14 cellular contexts compared by ENCODE assay signal in the genomic region with DNA sequence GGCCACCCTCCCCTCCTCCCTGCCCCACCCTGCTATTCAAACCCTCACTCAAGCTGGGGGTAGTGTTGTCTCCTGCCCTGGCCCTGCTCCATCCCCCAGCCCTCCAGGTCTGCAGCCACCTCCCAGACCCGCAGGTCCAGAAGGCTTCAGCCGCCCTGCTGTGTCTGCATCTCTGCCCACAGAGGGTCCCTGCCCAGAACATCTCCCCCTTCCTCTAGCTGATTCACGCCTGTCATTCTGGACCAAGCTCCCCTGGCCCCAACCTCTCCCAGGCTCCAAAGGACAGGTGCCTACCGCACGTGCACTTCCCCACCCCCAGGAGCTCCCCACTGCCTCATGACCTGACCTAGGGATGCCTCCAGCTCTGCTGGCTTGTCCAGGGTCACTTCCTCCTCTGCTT. TPM values are rescaled to one million over a fixed set of nuclear protein-coding genes. Genes with fewer than 3 reads are reported as not detected.
DNase-seq lines count a peak whose midpoint lies in the region; ATAC-seq and TF ChIP-seq lines count a peak whose summit lies in the region.
"Had no signal": no experiment of that assay in that cellular context is flagged by ENCODE, and none has a peak within 500 bp of the region (broad histone marks: within the 10 kb centered on the region; RNA-seq: fewer than 3 reads in every experiment).

No MANE protein-coding gene starts in this region.

- no peaks in the 10 kb centered on the region for H4K20me1 ChIP-seq in MM.1S (ENCODE audit: insufficient read depth, low read length)
- peaks cover 4% of the 10 kb centered on the region; the same call in 1 of the 2 replicates for H4K20me1 ChIP-seq in PC-9 (ENCODE audit: insufficient read depth)

- H3K27ac Mint-ChIP-seq in effector memory CD8-positive, alpha-beta T cell, result no peak overlapping the region
- H3K27ac Mint-ChIP-seq in stimulated activated memory B cell treated with anti-CD40 and anti-IgM and Interleukin-4, amounts not matched to agents 10 μg/mL and 1 μg/mL and 100 μg/mL, for 72 hours, result no peak overlapping the region
- H3K27ac Mint-ChIP-seq: HFFc6 had no signal

- H3K9me2 ChIP-seq in MM.1S (replicated peaks; ENCODE audit: insufficient read depth, low read length) (no peaks in the 10 kb centered on the region), PC-9 (ENCODE audit: insufficient read depth) (no peaks in the 10 kb centered on the region)

- H3K4me2 ChIP-seq in MM.1S (ENCODE audit: low read depth, low read length) (peak overlapping the region; percentile 60), PC-9 (no peak overlapping the region)

- peak overlapping the region; percentile 1 to 2 for H3K4me3 Mint-ChIP-seq in effector memory CD8-positive, alpha-beta T cell
- no peak overlapping the region for H3K4me3 Mint-ChIP-seq in stimulated activated memory B cell treated with anti-CD40 and anti-IgM and Interleukin-4, amounts not matched to agents 10 μg/mL and 1 μg/mL and 100 μg/mL, for 72 hours
- H3K4me3 Mint-ChIP-seq: HFFc6 had no signal

- CTCF ChIA-PET in PC-9 (lab: Charles Lee), result interaction anchor here (0.5 kb wide), 1 partner anchor 49 kb away, joined by 3 read pairs; no protein-coding TSS in a partner anchor

- H3K9me3 ChIP-seq in MM.1S (replicated peaks; ENCODE audit: insufficient read depth, low read length) (no peaks in the 10 kb centered on the region), PC-9 (ENCODE audit: insufficient read depth, low read depth) (no peaks in the 10 kb centered on the region)

- POLR2A ChIA-PET in PC-9 (lab: Charles Lee; ENCODE audit: unreplicated experiment), result interaction anchor here (0.6 kb wide), 1 partner anchor 223 kb away, joined by 6 read pairs; no protein-coding TSS in a partner anchor

- H3K27me3 ChIP-seq in MM.1S (replicated peaks; ENCODE audit: insufficient read depth, low read length), result peaks cover 74% of the 10 kb centered on the region
- H3K27me3 ChIP-seq in PC-9 (ENCODE audit: insufficient read depth, low read depth), result peaks cover 9% of the 10 kb centered on the region

- H3K4me1 ChIP-seq in MM.1S (ENCODE audit: low read length) (peaks cover 22% of the 10 kb centered on the region), PC-9 (replicated peaks; ENCODE audit: insufficient read depth) (peaks cover 24% of the 10 kb centered on the region)

- H3K4me1 Mint-ChIP-seq in effector memory CD8-positive, alpha-beta T cell (ENCODE audit: low read depth in 2 of 2), result peaks cover 15 to 21% of the 10 kb centered on the region in 2 donors
- H3K4me1 Mint-ChIP-seq in stimulated activated memory B cell treated with anti-CD40 and anti-IgM and Interleukin-4, amounts not matched to agents 10 μg/mL and 1 μg/mL and 100 μg/mL, for 72 hours, result peaks cover 34% of the 10 kb centered on the region

- H2AFZ ChIP-seq in MM.1S (ENCODE audit: low read length), result no peak overlapping the region
- H2AFZ ChIP-seq in PC-9, result no peak overlapping the region

- peaks cover 55 to 60% of the 10 kb centered on the region in 2 donors for H3K27me3 Mint-ChIP-seq in effector memory CD8-positive, alpha-beta T cell
- peaks cover 71% of the 10 kb centered on the region for H3K27me3 Mint-ChIP-seq in stimulated activated memory B cell treated with anti-CD40 and anti-IgM and Interleukin-4, amounts not matched to agents 10 μg/mL and 1 μg/mL and 100 μg/mL, for 72 hours

- H3K79me2 ChIP-seq in MM.1S (ENCODE audit: low read length), result no peaks in the 10 kb centered on the region
- no peaks in the 10 kb centered on the region for H3K79me2 ChIP-seq in PC-9 (ENCODE audit: low read depth)

- peaks cover 0 to 1% of the 10 kb centered on the region in 2 donors for H3K9me3 Mint-ChIP-seq in effector memory CD8-positive, alpha-beta T cell
- H3K9me3 Mint-ChIP-seq in stimulated activated memory B cell treated with anti-CD40 and anti-IgM and Interleukin-4, amounts not matched to agents 10 μg/mL and 1 μg/mL and 100 μg/mL, for 72 hours, result no peaks in the 10 kb centered on the region
- H3K9me3 Mint-ChIP-seq: HFFc6 had no signal

- ATAC-seq in GM19351 (IDR thresholded peaks at IDR 0.05; ENCODE audit: unreplicated experiment), result peak; percentile 13
- ATAC-seq in effector memory CD8-positive, alpha-beta T cell (replicated peaks), result no peak
- ATAC-seq in stimulated activated memory B cell treated with anti-CD40 and anti-IgM and Interleukin-4, amounts not matched to agents 10 μg/mL and 1 μg/mL and 100 μg/mL, for 72 hours, result peak; percentile 6

- intact Hi-C loops in PC-9 (cut with micrococcal nuclease; ENCODE audit: unreplicated experiment), result loop anchor here (5.0 to 10.0 kb wide), 3 partner anchors 119 to 334 kb away; no protein-coding TSS in a partner anchor

- H3F3A ChIP-seq in MM.1S (ENCODE audit: insufficient read depth, low read length) (peaks cover 16% of the 10 kb centered on the region), PC-9 (ENCODE audit: insufficient read depth, low read depth) (peaks cover 26% of the 10 kb centered on the region; the same call in 1 of the 2 replicates)

- H3K4me3 ChIP-seq in MM.1S (ENCODE audit: low read length), result peak overlapping the region; percentile 30
- no peak overlapping the region for H3K4me3 ChIP-seq in PC-9

- H3K27ac ChIP-seq in MM.1S (ENCODE audit: low read length) (peak overlapping the region; percentile 17; the same call in 1 of the 2 replicates), PC-9 (no peak overlapping the region)
- H3K27ac ChIP-seq: HL-60 had no signal

- DNase-seq in MM.1S (no peak), DMS53 (lab: John Stamatoyannopoulos, UW) (no peak), H4 (ENCODE audit: low spot score) (no peak), PC-9 (no peak)
- no peak for DNase-seq in effector memory CD8-positive, alpha-beta T cell
- DNase-seq: GOT3, HFFc6, KG1, NCI-H1092 treated with DMSO at 0.1 percent for 48 hours, NCI-H1694, NCI-H345 had no signal

- BruUV-seq in PC-9 (replicated peaks; lab: Mats Ljungman, UMichigan), result no TSS peak

- no peak for TF ChIP-seq CTCF in MM.1S (IDR thresholded peaks at IDR 0.05; ENCODE audit: low read length)
- TF ChIP-seq CTCF in PC-9 (conservative IDR thresholded peaks at IDR 0.05), result no peak

- no peak overlapping the region for H3K9ac ChIP-seq in MM.1S (ENCODE audit: low read length)

- H3K36me3 ChIP-seq in MM.1S (replicated peaks; ENCODE audit: insufficient read depth, low read length) (no peaks in the 10 kb centered on the region), PC-9 (ENCODE audit: low read depth) (no peaks in the 10 kb centered on the region)

- no peaks in the 10 kb centered on the region for H3K36me3 Mint-ChIP-seq in effector memory CD8-positive, alpha-beta T cell (ENCODE audit: insufficient read depth)
- H3K36me3 Mint-ChIP-seq in stimulated activated memory B cell treated with anti-CD40 and anti-IgM and Interleukin-4, amounts not matched to agents 10 μg/mL and 1 μg/mL and 100 μg/mL, for 72 hours, result no peaks in the 10 kb centered on the region

RNA-seq across cellular contexts. Expression of a gene that starts 16.0 kb away (rescaled TPM):
- 7.0 and 8.2 TPM in 2 replicates for total RNA-seq in H4 (2014; rRNA removed; shearing (Covaris generic))
- 0.94 and 1.2 TPM in 2 replicates for total RNA-seq in PC-9 (2021)
- total RNA-seq: HFFc6 had no signal
